ENCODE assay signal across 8 cellular contexts in genomic region chr1:232950197-232950918, GRCh38. TPM values are rescaled to one million over a fixed set of nuclear protein-coding genes. Genes with fewer than 3 reads are reported as not detected.
A peak's percentile ranks its signal among the peaks of the same experiment; 100 is the strongest.
DNase-seq lines count a peak whose midpoint lies in the region; TF ChIP-seq lines count a peak whose summit lies in the region.

NTPCR (plus strand) TSS chr1:232950611; CDS start chr1:232950711, 100 bp downstream.

- H3K4me3 Mint-ChIP-seq in activated naive CD4-positive, alpha-beta T cell treated with anti-CD3 and anti-CD28 coated beads, Interleukin-2, amount 10 ng/mL, durations not matched to agents 7 days and 5 days: peak within 1 kb of the TSS; percentile 96

- WGBS in suprapubic skin: under 1% methylated on average over 41 of the region's 47 CpGs

- TF ChIP-seq EP300 in suprapubic skin (IDR thresholded peaks at IDR 0.05): no peak

- H3K36me3 ChIP-seq in SK-N-MC (ENCODE audit: insufficient read depth, low read length) (no peaks in the 10 kb centered on the region; the same call in 1 of the 2 replicates), suprapubic skin (no peaks in the 10 kb centered on the region)

- peak within 1 kb of the TSS; percentile 56; the same call in 1 of the 2 replicates for H3K27ac ChIP-seq in SK-N-MC
- H3K27ac ChIP-seq in suprapubic skin: peak within 1 kb of the TSS; percentile 59

- POLR2A ChIA-PET in HEK293T (lab: Yijun Ruan, JAX): interaction anchor here (0.7 to 1.3 kb wide), 11 partner anchors 10 to 321 kb away, joined by 3 to 7 read pairs (median 4); partner anchors contain the start of gene SIPA1L2

- peaks cover 9% of the 10 kb centered on the region for H3K36me3 Mint-ChIP-seq in activated naive CD4-positive, alpha-beta T cell treated with anti-CD3 and anti-CD28 coated beads, Interleukin-2, amount 10 ng/mL, durations not matched to agents 7 days and 5 days

- no peaks in the 10 kb centered on the region for H3K27me3 Mint-ChIP-seq in activated naive CD4-positive, alpha-beta T cell treated with anti-CD3 and anti-CD28 coated beads, Interleukin-2, amount 10 ng/mL, durations not matched to agents 7 days and 5 days

- H3K4me3 ChIP-seq in SK-N-MC (peak within 1 kb of the TSS; percentile 95), suprapubic skin (peak within 1 kb of the TSS; percentile 69)

- H3K9me3 Mint-ChIP-seq in activated naive CD4-positive, alpha-beta T cell treated with anti-CD3 and anti-CD28 coated beads, Interleukin-2, amount 10 ng/mL, durations not matched to agents 7 days and 5 days: no peaks in the 10 kb centered on the region

- peak within 1 kb of the TSS; percentile 92 for H3K9ac ChIP-seq in SK-N-MC (ENCODE audit: insufficient read length)

- H3K4me1 Mint-ChIP-seq in activated naive CD4-positive, alpha-beta T cell treated with anti-CD3 and anti-CD28 coated beads, Interleukin-2, amount 10 ng/mL, durations not matched to agents 7 days and 5 days: peaks cover 41% of the 10 kb centered on the region

- peaks cover 28% of the 10 kb centered on the region for H3K4me1 ChIP-seq in suprapubic skin

- H3K9me3 ChIP-seq in SK-N-MC (ENCODE audit: low read depth, low read length) (no peaks in the 10 kb centered on the region), suprapubic skin (no peaks in the 10 kb centered on the region)

- peak; percentile 100 for DNase-seq in GM03348 (ENCODE audit: low spot score)
- peak; percentile 100 for DNase-seq in HEK293T (ENCODE audit: extremely low spot score)
- peak; percentile 88 for DNase-seq in MV-4-11 (lab: John Stamatoyannopoulos, UW)
- DNase-seq in SK-N-MC (ENCODE audit: low read depth, low spot score): peak; percentile 52
- DNase-seq in activated naive CD4-positive, alpha-beta T cell treated with anti-CD3 and anti-CD28 coated beads, Interleukin-2, amount 10 ng/mL, durations not matched to agents 7 days and 5 days: peak; percentile 95
- peak; percentile 98 for DNase-seq in germinal center (ENCODE audit: low spot score)
- DNase-seq in nucleus accumbens (lab: John Stamatoyannopoulos, UW): peak in 55 of 56 donors; percentile 18 to 95 (median 86)
- DNase-seq in suprapubic skin (ENCODE audit: low spot score in 2 of 2): peak; percentile 94

- H3K27me3 ChIP-seq in suprapubic skin: no peaks in the 10 kb centered on the region

- no peak for TF ChIP-seq POLR2A in suprapubic skin (IDR thresholded peaks at IDR 0.05)

- CTCF ChIA-PET in HEK293T (lab: Yijun Ruan, JAX): interaction anchor here (0.6 kb wide), 1 partner anchor 1533 kb away, joined by 3 read pairs; no protein-coding TSS in a partner anchor
- CTCF ChIA-PET in activated naive CD4-positive, alpha-beta T cell treated with anti-CD3 and anti-CD28 coated beads, Interleukin-2, amount 10 ng/mL, durations not matched to agents 7 days and 5 days (lab: Charles Lee): interaction anchor here (3.0 kb wide), 1 partner anchor 26 kb away, joined by 16 read pairs; no protein-coding TSS in a partner anchor

- TF ChIP-seq CTCF in suprapubic skin (IDR thresholded peaks at IDR 0.05): no peak

- peak within 1 kb of the TSS; percentile 90 for H3K27ac Mint-ChIP-seq in activated naive CD4-positive, alpha-beta T cell treated with anti-CD3 and anti-CD28 coated beads, Interleukin-2, amount 10 ng/mL, durations not matched to agents 7 days and 5 days

TF ChIP-seq in HEK293T, 16 proteins besides CTCF, POLR2A, EP300 and RAD21:
- TF ChIP-seq SP1 (IDR thresholded peaks at IDR 0.05): peak; percentile 41; the same call in 1 of the 2 replicates
- TF ChIP-seq L3MBTL2 (conservative IDR thresholded peaks at IDR 0.05): peak; percentile 78
- no peak for TF ChIP-seq CTBP1 (IDR thresholded peaks at IDR 0.05; ENCODE audit: borderline replicate concordance)
- TF ChIP-seq ZNF384 (IDR thresholded peaks at IDR 0.05): no peak

RNA-seq across cellular contexts. Expression of gene NTPCR, which starts in this region (rescaled TPM):
- total RNA-seq in suprapubic skin: 10 to 100 TPM; 18.6 to 35.9 (median 28.4) TPM

Comparison
In these comparisons a context has a peak if more than half of its experiments do, and no peak if none do; other contexts are left out.
1. Peak in every context shown above with its lines: DNase-seq, H3K4me3 ChIP-seq and H3K27ac ChIP-seq.